ENCODE assay signal across 31 cellular contexts in genomic region chr17:56018202-56018601, GRCh38.
"Had no signal": no experiment of that assay in that cellular context is flagged by ENCODE, and none has a peak within 500 bp of the region (broad histone marks: within the 10 kb centered on the region; RNA-seq: fewer than 3 reads in every experiment).

No MANE protein-coding gene starts in this region.

- H3K4me3 Mint-ChIP-seq: immature natural killer cell; naive thymus-derived CD4-positive, alpha-beta T cell; natural killer cell treated with Interleukin-12 subunit alpha and Interleukin-12 subunit beta and Interleukin-15 and Interleukin-18, amount 100 ng/mL, for 72 hours; neural crest cell; stimulated activated effector memory CD8-positive, alpha-beta T cell treated with anti-CD3 and anti-CD28 coated beads, Interleukin-12 subunit alpha, Interleukin-12 subunit beta, amount 100 ng/mL, for 72 hours had no signal

- ATAC-seq: left colon; left lung; mucosa of descending colon; naive thymus-derived CD4-positive, alpha-beta T cell; natural killer cell treated with Interleukin-12 subunit alpha and Interleukin-12 subunit beta and Interleukin-15 and Interleukin-18, amount 100 ng/mL, for 72 hours; pancreas; sciatic nerve; stimulated activated effector memory CD8-positive, alpha-beta T cell treated with anti-CD3 and anti-CD28 coated beads, Interleukin-12 subunit alpha, Interleukin-12 subunit beta, amount 100 ng/mL, for 72 hours had no signal

- H3K36me3 ChIP-seq: left lung, pancreas, prostate gland, stomach, thyroid gland, transverse colon, upper lobe of left lung, vagina had no signal

- H3K36me3 Mint-ChIP-seq: immature natural killer cell; natural killer cell treated with Interleukin-12 subunit alpha and Interleukin-12 subunit beta and Interleukin-15 and Interleukin-18, amount 100 ng/mL, for 72 hours; stimulated activated effector memory CD8-positive, alpha-beta T cell treated with anti-CD3 and anti-CD28 coated beads, Interleukin-12 subunit alpha, Interleukin-12 subunit beta, amount 100 ng/mL, for 72 hours had no signal

- DNase-seq: hypothalamus; immature natural killer cell; kidney; left colon; left lung; midbrain; mucosa of descending colon; naive thymus-derived CD4-positive, alpha-beta T cell; nucleus accumbens; pancreas; posterior cingulate gyrus; retina; right cardiac atrium; stimulated activated CD4-positive, alpha-beta T cell treated with anti-CD3 and anti-CD28 coated beads, Interleukin-12 subunit alpha, Interleukin-12 subunit beta, amount 100 ng/mL, for 4 hours; stimulated activated CD4-positive, alpha-beta T cell treated with anti-CD3 and anti-CD28 coated beads, Interleukin-15, amount 100 ng/mL, for 24 hours; stimulated activated CD4-positive, alpha-beta T cell treated with anti-CD3 and anti-CD28 coated beads, Interleukin-2, amount 100 ng/mL, for 24 hours; stimulated activated CD4-positive, alpha-beta T cell treated with anti-CD3 and anti-CD28 coated beads, Interleukin-4, amount 100 ng/mL, for 1 hour; stimulated activated naive CD4-positive, alpha-beta T cell; stomach; testis; thyroid gland; transverse colon; upper lobe of left lung had no signal

- H3K4me3 ChIP-seq: left lung, lung, mucosa of descending colon, pancreas, prostate gland, skin epidermis, stomach, testis, thyroid gland, transverse colon, upper lobe of left lung, vagina had no signal

- H3K27ac ChIP-seq: left lung, pancreas, prostate gland, skin epidermis, stomach, testis, thyroid gland, transverse colon, upper lobe of left lung, vagina had no signal

- H3K27ac Mint-ChIP-seq: immature natural killer cell; naive thymus-derived CD4-positive, alpha-beta T cell; natural killer cell treated with Interleukin-12 subunit alpha and Interleukin-12 subunit beta and Interleukin-15 and Interleukin-18, amount 100 ng/mL, for 72 hours; stimulated activated effector memory CD8-positive, alpha-beta T cell treated with anti-CD3 and anti-CD28 coated beads, Interleukin-12 subunit alpha, Interleukin-12 subunit beta, amount 100 ng/mL, for 72 hours had no signal

- H3K27me3 ChIP-seq: left lung, stomach, testis, thyroid gland, transverse colon, upper lobe of left lung, vagina had no signal

- H3K4me1 ChIP-seq: left lung, pancreas, prostate gland, stomach, testis, thyroid gland, transverse colon, upper lobe of left lung, vagina had no signal

- H3K4me1 Mint-ChIP-seq: immature natural killer cell; stimulated activated effector memory CD8-positive, alpha-beta T cell treated with anti-CD3 and anti-CD28 coated beads, Interleukin-12 subunit alpha, Interleukin-12 subunit beta, amount 100 ng/mL, for 72 hours had no signal

- H3K9me3 ChIP-seq: mucosa of descending colon, pancreas, prostate gland, testis, thyroid gland, transverse colon, upper lobe of left lung, vagina had no signal

- H3K9me3 Mint-ChIP-seq: neural crest cell had no signal
